Comparison of ENCODE assay signal across 9 cellular contexts in genomic region chr18:36298113-36298701, GRCh38. TPM values are rescaled to one million over a fixed set of nuclear protein-coding genes. Genes with fewer than 3 reads are reported as not detected.
DNase-seq lines count a peak whose midpoint lies in the region; ATAC-seq, FAIRE-seq and TF ChIP-seq lines count a peak whose summit lies in the region.
"Had no signal": no experiment of that assay in that cellular context is flagged by ENCODE, and none has a peak within 500 bp of the region (broad histone marks: within the 10 kb centered on the region; RNA-seq: fewer than 3 reads in every experiment).

No MANE protein-coding gene starts in this region.

- DNase-seq in NCI-H146 (lab: John Stamatoyannopoulos, UW): peak; percentile 53
- DNase-seq in NCI-H146 treated with DMSO at 0.1 percent for 48 hours (lab: John Stamatoyannopoulos, UW; ENCODE audit: unreplicated experiment): no peak
- no peak for DNase-seq in bronchial epithelial cell (ENCODE audit: low read depth)
- DNase-seq in lower lobe of right lung: no peak
- DNase-seq in activated naive CD4-positive, alpha-beta T cell treated with Interleukin-2 at 50 U/mL for 16 hours: no peak
- DNase-seq in OCI-M1 (lab: John Stamatoyannopoulos, UW): no peak
- no peak for DNase-seq in activated CD4-positive, alpha-beta T cell treated with anti-CD3 and anti-CD28 coated beads, Interleukin-2, amount 50 U/mL, for 48 hours
- DNase-seq: CD4-positive, CD25-positive, alpha-beta regulatory T cell had no signal

- H3K4me3 ChIP-seq in HUES6 (ENCODE audit: low read depth, low read length) (peak overlapping the region; percentile 80), bronchial epithelial cell (ENCODE audit: low read depth, low read length) (peak overlapping the region; percentile 69), lower lobe of right lung (peak overlapping the region; percentile 62)

- H3K27ac ChIP-seq in HUES6 (ENCODE audit: low read depth, low read length) (no peak overlapping the region), lower lobe of right lung (no peak overlapping the region)

- H3K4me1 ChIP-seq in HUES6 (ENCODE audit: control insufficient read depth, insufficient read depth, low read length) (0 out of 2 replicates have a peak, but pooled peaks cover 3% of the 10 kb centered on the region), lower lobe of right lung (peaks cover 20% of the 10 kb centered on the region)

- H3K9me3 ChIP-seq in HUES6 (ENCODE audit: control insufficient read depth, insufficient read depth, low read depth, low read length) (no peaks in the 10 kb centered on the region), lower lobe of right lung (no peaks in the 10 kb centered on the region)

- FAIRE-seq in bronchial epithelial cell (lab: Jason Lieb, UNC): no peak

- no peaks in the 10 kb centered on the region for H3K36me3 ChIP-seq in HUES6 (ENCODE audit: control insufficient read depth, insufficient read depth, low read length)
- H3K36me3 ChIP-seq in bronchial epithelial cell (ENCODE audit: control insufficient read depth, insufficient read depth, low read length): no peaks in the 10 kb centered on the region
- no peaks in the 10 kb centered on the region for H3K36me3 ChIP-seq in lower lobe of right lung

- intact Hi-C loops in lower lobe of right lung (cut with DNase I): no loop called here

- H3K9ac ChIP-seq in HUES6 (ENCODE audit: low read length): no peak overlapping the region

- ATAC-seq in lower lobe of right lung: peak; percentile 37 to 40

- TF ChIP-seq CTCF in bronchial epithelial cell (IDR thresholded peaks at IDR 0.05; ENCODE audit: insufficient read depth, low read length, severe bottlenecking) (no peak), lower lobe of right lung (IDR thresholded peaks at IDR 0.05) (no peak)

- H3K27me3 ChIP-seq in HUES6 (ENCODE audit: control insufficient read depth, insufficient read depth, low read length): peaks cover 81% of the 10 kb centered on the region
- H3K27me3 ChIP-seq in bronchial epithelial cell (ENCODE audit: control insufficient read depth, insufficient read depth, low read length): no peaks in the 10 kb centered on the region
- H3K27me3 ChIP-seq in lower lobe of right lung (ENCODE audit: low read depth): peaks cover 51% of the 10 kb centered on the region

RNA-seq across cellular contexts. Expression of gene FHOD3, which starts 0.7 kb away (rescaled TPM):
- total RNA-seq in bronchial epithelial cell (8.8 and 15.8 TPM in 2 replicates), lower lobe of right lung (2.5 TPM)
- total RNA-seq: CD4-positive, CD25-positive, alpha-beta regulatory T cell had no signal
